1 cellular context compared by ENCODE assay signal in genomic region chr14:105023791-105024480, GRCh38.
TF ChIP-seq lines count a peak whose summit lies in the region.

No MANE protein-coding gene starts in this region.

TF ChIP-seq in HCT116, 20 proteins besides CTCF, POLR2A, EP300 and RAD21 (continued from another document):
- TF ChIP-seq EZH2phosphoT487 (IDR thresholded peaks at IDR 0.05; ENCODE audit: borderline replicate concordance) (no peak), SIN3A (IDR thresholded peaks at IDR 0.05; ENCODE audit: low read depth) (no peak), ELF1 (IDR thresholded peaks at IDR 0.05; ENCODE audit: borderline replicate concordance, low read depth) (no peak), JUND (IDR thresholded peaks at IDR 0.05) (no peak), TCF7L2 (IDR thresholded peaks at IDR 0.05; ENCODE audit: borderline replicate concordance, extremely low read depth, insufficient read depth, insufficient read length) (no peak), YY1 (IDR thresholded peaks at IDR 0.05; ENCODE audit: extremely low read depth, insufficient replicate concordance, low read depth, low read length) (no peak), EZH2 (IDR thresholded peaks at IDR 0.05) (no peak), EGR1 (IDR thresholded peaks at IDR 0.05; ENCODE audit: low read depth) (no peak), FOSL1 (IDR thresholded peaks at IDR 0.05; ENCODE audit: low read depth) (no peak), SRF (IDR thresholded peaks at IDR 0.05; ENCODE audit: low read depth) (no peak), POLR2AphosphoS5 (IDR thresholded peaks at IDR 0.05; ENCODE audit: low read depth, low read length) (no peak; the same call in 1 of the 2 replicates), CEBPB (IDR thresholded peaks at IDR 0.05; ENCODE audit: low read depth) (no peak), MAX (IDR thresholded peaks at IDR 0.05) (no peak), ZNF274 (IDR thresholded peaks at IDR 0.05; ENCODE audit: low read depth, low read length) (no peak), ZBTB33 (IDR thresholded peaks at IDR 0.05; ENCODE audit: extremely low read depth, insufficient replicate concordance, low read length) (no peak)
